In genomic region chr10:57032301-57032700, GRCh38 we compare ENCODE assay signal across 7 cellular contexts.
DNase-seq lines count a peak whose midpoint lies in the region; ATAC-seq and TF ChIP-seq lines count a peak whose summit lies in the region.
"Not testable (repeated sequence)": the region's sequence is repeated elsewhere in the genome, so short reads cannot be mapped to it uniquely, and the experiment has no call there.

No MANE protein-coding gene starts in this region.

- not testable (repeated sequence) for ATAC-seq in GM23338

- not testable (repeated sequence) for H3F3A ChIP-seq in GM23338 (replicated peaks; ENCODE audit: low read depth)

- H2AFZ ChIP-seq in GM23338; OCI-LY3 (ENCODE audit: low read depth, low read length): not testable (repeated sequence)

- not testable (repeated sequence) for H3K27me3 Mint-ChIP-seq in GM23338 (ENCODE audit: insufficient read depth, low read depth, poor library complexity)

- H3K4me3 Mint-ChIP-seq in GM23338: not testable (repeated sequence)

- not testable (repeated sequence) for H3K9me2 ChIP-seq in GM23338 (ENCODE audit: insufficient read depth)

- H3K9ac ChIP-seq in OCI-LY3 (ENCODE audit: low read length): not testable (repeated sequence)

- not testable (repeated sequence) for H3K4me1 ChIP-seq in GM23338 (ENCODE audit: insufficient read depth); OCI-LY3 (ENCODE audit: low read length)

- not testable (repeated sequence) for H3K4me1 Mint-ChIP-seq in GM23338

- H3K9me3 Mint-ChIP-seq in GM23338: peaks cover 35% of the 10 kb centered on the region

- H3K27ac Mint-ChIP-seq in GM23338: not testable (repeated sequence)

- H3K79me2 ChIP-seq in GM23338 (replicated peaks; ENCODE audit: insufficient read depth); OCI-LY3 (ENCODE audit: low read length): not testable (repeated sequence)

- peaks cover 23% of the 10 kb centered on the region for H3K36me3 Mint-ChIP-seq in GM23338 (ENCODE audit: low read depth)

- not testable (repeated sequence) for H3K4me3 ChIP-seq in GM23338; LNCaP clone FGC (ENCODE audit: low read depth, low read length); OCI-LY3 (ENCODE audit: low read length); WERI-Rb-1 (ENCODE audit: low read depth, low read length); epithelial cell of proximal tubule (ENCODE audit: low read depth, low read length)

- DNase-seq in DMS53 (lab: John Stamatoyannopoulos, UW): peak; percentile 13
- DNase-seq in GM23338 (ENCODE audit: low spot score): peak; percentile 27
- not testable (repeated sequence) for DNase-seq in LNCaP clone FGC (ENCODE audit: low read depth); epithelial cell of proximal tubule (ENCODE audit: low read depth)
- DNase-seq in NCI-H82 (lab: John Stamatoyannopoulos, UW): peak; percentile 7
- peak; percentile 18 for DNase-seq in WERI-Rb-1

- H3K9me3 ChIP-seq in OCI-LY3 (ENCODE audit: insufficient read depth, low read length); WERI-Rb-1 (ENCODE audit: severe bottlenecking): not testable (repeated sequence)

- TF ChIP-seq CTCF in GM23338 (conservative IDR thresholded peaks at IDR 0.05; ENCODE audit: low read depth in 2 of 2): peak; percentile 49 to 62
- TF ChIP-seq CTCF in LNCaP clone FGC (IDR thresholded peaks at IDR 0.05; ENCODE audit: control insufficient read depth, extremely low read depth, insufficient read depth): 0 out of 2 replicates have a peak, but pooled peaks have one; percentile 18
- TF ChIP-seq CTCF in OCI-LY3 (IDR thresholded peaks at IDR 0.05; ENCODE audit: low read depth, low read length): 0 out of 2 replicates have a peak, but pooled peaks have one; percentile 6
- peak; percentile 43 for TF ChIP-seq CTCF in WERI-Rb-1 (IDR thresholded peaks at IDR 0.05; ENCODE audit: low read depth, low read length)
- peak; percentile 24 for TF ChIP-seq CTCF in epithelial cell of proximal tubule (conservative IDR thresholded peaks at IDR 0.05; ENCODE audit: low read depth, low read length)

- H3K36me3 ChIP-seq in GM23338 (ENCODE audit: insufficient read depth): peaks cover 11% of the 10 kb centered on the region; the same call in 1 of the 2 replicates
- H3K36me3 ChIP-seq in OCI-LY3 (replicated peaks; ENCODE audit: low read depth, low read length); WERI-Rb-1: not testable (repeated sequence)

- H4K20me1 ChIP-seq in GM23338 (replicated peaks; ENCODE audit: insufficient read depth); OCI-LY3 (ENCODE audit: insufficient read depth, low read length): not testable (repeated sequence)

- not testable (repeated sequence) for H3K27ac ChIP-seq in GM23338 (ENCODE audit: low read depth); OCI-LY3 (ENCODE audit: low read length); WERI-Rb-1

- H3K4me2 ChIP-seq in GM23338; OCI-LY3 (ENCODE audit: low read length): not testable (repeated sequence)

- H3K27me3 ChIP-seq in GM23338 (ENCODE audit: insufficient read depth); OCI-LY3 (ENCODE audit: low read depth, low read length); WERI-Rb-1 (ENCODE audit: insufficient read depth, low read depth, severe bottlenecking): not testable (repeated sequence)
